ENCODE assay signal across 1 cellular context in genomic region chr17:43750154-43750553, GRCh38.
TF ChIP-seq lines count a peak whose summit lies in the region.

No MANE protein-coding gene starts in this region.

TF ChIP-seq in IMR-90, 13 proteins besides CTCF, POLR2A, EP300 and RAD21 (continued from another document):
- TF ChIP-seq MXI1 (IDR thresholded peaks at IDR 0.05; ENCODE audit: borderline replicate concordance, low read depth, low read length), result no peak
- TF ChIP-seq USF2 (IDR thresholded peaks at IDR 0.05; ENCODE audit: low read depth, low read length), result no peak
